15 cellular contexts compared by ENCODE assay signal in genomic region chr5:135174315-135175096, GRCh38.
DNase-seq lines count a peak whose midpoint lies in the region; ATAC-seq and TF ChIP-seq lines count a peak whose summit lies in the region.
"Had no signal": no experiment of that assay in that cellular context is flagged by ENCODE, and none has a peak within 500 bp of the region (broad histone marks: within the 10 kb centered on the region; RNA-seq: fewer than 3 reads in every experiment).

No MANE protein-coding gene starts in this region.

- H3K9ac ChIP-seq in DND-41 (ENCODE audit: low read depth, low read length) (no peak overlapping the region), mesenchymal stem cell (ENCODE audit: low read length) (no peak overlapping the region)

- no peak overlapping the region for H4K91ac ChIP-seq in mesenchymal stem cell (ENCODE audit: low read length)

- no peaks in the 10 kb centered on the region for H3K79me2 ChIP-seq in DND-41 (ENCODE audit: insufficient read depth, low read length)

- no peak overlapping the region for H3K4me3 ChIP-seq in DND-41 (ENCODE audit: low read depth in 1 of 2, low read length in 2 of 2)
- H3K4me3 ChIP-seq in WI38 (ENCODE audit: low read depth, low read length), result no peak overlapping the region
- no peak overlapping the region for H3K4me3 ChIP-seq in mesenchymal stem cell (ENCODE audit: insufficient read depth in 1 of 2, low read depth in 1 of 2, low read length in 2 of 2)
- H3K4me3 ChIP-seq: colonic mucosa had no signal

- intact Hi-C loops in CD4-positive, alpha-beta T cell (cut with DNase I, micrococcal nuclease), result no loop called here

- H2AFZ ChIP-seq in DND-41 (ENCODE audit: low read depth, low read length) (no peak overlapping the region), mesenchymal stem cell (ENCODE audit: low read depth, low read length) (no peak overlapping the region)

- POLR2A ChIA-PET in CD4-positive, alpha-beta T cell (lab: Charles Lee), result interaction anchor here (0.5 kb wide), 1 partner anchor 854 kb away, joined by 4 read pairs; no protein-coding TSS in a partner anchor

- no peak overlapping the region for H3K14ac ChIP-seq in mesenchymal stem cell (ENCODE audit: low read length in 2 of 2)

- no peak overlapping the region for H3K4me3 Mint-ChIP-seq in CD4-positive, alpha-beta T cell

- no peak overlapping the region for H2AK5ac ChIP-seq in mesenchymal stem cell (ENCODE audit: low read length, severe bottlenecking)

- no peaks in the 10 kb centered on the region for H3K9me3 ChIP-seq in DND-41 (ENCODE audit: insufficient read depth, low read length, severe bottlenecking)
- H3K9me3 ChIP-seq in mesenchymal stem cell (ENCODE audit: control insufficient read depth, low read length), result no peaks in the 10 kb centered on the region
- no peaks in the 10 kb centered on the region for H3K9me3 ChIP-seq in CD4-positive, alpha-beta T cell (ENCODE audit: control insufficient read depth, low read length)
- H3K9me3 ChIP-seq: colonic mucosa had no signal

- no peak overlapping the region for H3K4me2 ChIP-seq in DND-41 (ENCODE audit: insufficient read depth, low read length)
- no peak overlapping the region for H3K4me2 ChIP-seq in mesenchymal stem cell (ENCODE audit: low read length, poor library complexity, severe bottlenecking)

- TF ChIP-seq CTCF in DND-41 (IDR thresholded peaks at IDR 0.05; ENCODE audit: borderline replicate concordance, extremely low read depth, low read length, poor library complexity, severe bottlenecking), result peak; percentile 35
- peak; percentile 41; the same call in 1 of the 2 replicates for TF ChIP-seq CTCF in WI38 (IDR thresholded peaks at IDR 0.05; ENCODE audit: low read depth, low read length)
- no peak for TF ChIP-seq CTCF in CD4-positive, alpha-beta T cell (IDR thresholded peaks at IDR 0.05)

- no peak overlapping the region for H3K27ac ChIP-seq in DND-41 (ENCODE audit: low read length)
- no peak overlapping the region for H3K27ac ChIP-seq in mesenchymal stem cell (ENCODE audit: low read length, poor library complexity, severe bottlenecking)
- no peak overlapping the region for H3K27ac ChIP-seq in CD4-positive, alpha-beta T cell (ENCODE audit: low read depth, low read length)
- H3K27ac ChIP-seq: colonic mucosa, HL-60 had no signal

- H3K23ac ChIP-seq in mesenchymal stem cell (ENCODE audit: low read length in 2 of 2), result no peak overlapping the region

- DNase-seq in DND-41 (no peak), HT1080 (ENCODE audit: low read depth) (peak; percentile 44), mesenchymal stem cell (peak; percentile 31)
- no peak for DNase-seq in CD4-positive, alpha-beta T cell
- DNase-seq: colonic mucosa, foreskin melanocyte, kidney glomerular epithelial cell, NCI-H1105 treated with DMSO at 0.1 percent for 48 hours, NCI-H524 treated with DMSO at 0.1 percent for 48 hours, Right ventricle myocardium superior had no signal

- H3K4me1 ChIP-seq in DND-41 (ENCODE audit: insufficient read depth, low read length) (no peaks in the 10 kb centered on the region), mesenchymal stem cell (ENCODE audit: control insufficient read depth, insufficient read depth, low read depth, low read length) (no peaks in the 10 kb centered on the region)
- H3K4me1 ChIP-seq: colonic mucosa had no signal

- H3K36me3 ChIP-seq in DND-41 (ENCODE audit: insufficient read depth, low read length) (no peaks in the 10 kb centered on the region), mesenchymal stem cell (ENCODE audit: control insufficient read depth in 1 of 2, insufficient read depth in 2 of 2, low read depth in 1 of 2, low read length in 2 of 2) (no peaks in the 10 kb centered on the region)
- H3K36me3 ChIP-seq: colonic mucosa had no signal

- CTCF ChIA-PET in CD4-positive, alpha-beta T cell (lab: Charles Lee), result no interaction called here

- H2BK15ac ChIP-seq in mesenchymal stem cell (ENCODE audit: low read depth, poor library complexity, severe bottlenecking), result no peak overlapping the region

- H4K20me1 ChIP-seq in DND-41 (ENCODE audit: insufficient read depth, low read length), result no peaks in the 10 kb centered on the region; the same call in 1 of the 2 replicates

- H3K4ac ChIP-seq in mesenchymal stem cell (ENCODE audit: low read depth in 1 of 2, low read length in 2 of 2), result no peak overlapping the region

- H3K27me3 Mint-ChIP-seq in CD4-positive, alpha-beta T cell, result peaks cover 43% of the 10 kb centered on the region

- no peaks in the 10 kb centered on the region for H3K79me1 ChIP-seq in mesenchymal stem cell (replicated peaks; ENCODE audit: low read length, poor library complexity, severe bottlenecking)

- H2BK5ac ChIP-seq in mesenchymal stem cell (ENCODE audit: low read depth, low read length, poor library complexity, severe bottlenecking), result no peak overlapping the region

- no peaks in the 10 kb centered on the region for H3K4me1 Mint-ChIP-seq in CD4-positive, alpha-beta T cell (ENCODE audit: low read depth)

- H3K27ac Mint-ChIP-seq in CD4-positive, alpha-beta T cell, result no peak overlapping the region

- H2BK120ac ChIP-seq in mesenchymal stem cell (ENCODE audit: low read depth, low read length), result no peak overlapping the region

- WGBS in mesenchymal stem cell, result 61% methylated on average over 7 of the region's 8 CpGs

- H4K8ac ChIP-seq in mesenchymal stem cell (ENCODE audit: low read length), result no peak overlapping the region

- ATAC-seq in DND-41 (ENCODE audit: insufficient read depth, low read depth) (no peak), GM21825 (IDR thresholded peaks at IDR 0.05; ENCODE audit: unreplicated experiment) (no peak), HG02973 (IDR thresholded peaks at IDR 0.05; ENCODE audit: unreplicated experiment) (no peak), HG02610 (IDR thresholded peaks at IDR 0.05; ENCODE audit: unreplicated experiment) (no peak)
- no peak for ATAC-seq in CD4-positive, alpha-beta T cell (ENCODE audit: poor library complexity)

- H3K36me3 Mint-ChIP-seq in CD4-positive, alpha-beta T cell (ENCODE audit: low read depth), result no peaks in the 10 kb centered on the region

- H2BK12ac ChIP-seq in mesenchymal stem cell (ENCODE audit: low read length in 2 of 2), result no peak overlapping the region

- H3K27me3 ChIP-seq in DND-41 (ENCODE audit: insufficient read depth, low read length, poor library complexity) (peaks cover 8% of the 10 kb centered on the region), mesenchymal stem cell (ENCODE audit: control insufficient read depth in 1 of 2, insufficient read depth in 1 of 2, low read length in 2 of 2) (peaks cover 58 to 72% of the 10 kb centered on the region in 2 experiments)
- peaks cover 6% of the 10 kb centered on the region for H3K27me3 ChIP-seq in CD4-positive, alpha-beta T cell (ENCODE audit: control insufficient read depth, insufficient read depth, low read length)
- H3K27me3 ChIP-seq: colonic mucosa had no signal

- no peak overlapping the region for H3K18ac ChIP-seq in mesenchymal stem cell (ENCODE audit: low read depth in 1 of 2, low read length in 2 of 2)

- H3K9me3 Mint-ChIP-seq in CD4-positive, alpha-beta T cell, result no peaks in the 10 kb centered on the region

Comparison
In these comparisons a context has a peak if more than half of its experiments do, and no peak if none do; other contexts are left out.
1. DNase-seq: peak in HT1080 (single experiment) and mesenchymal stem cell (single experiment); none in DND-41 (single experiment) and CD4-positive, alpha-beta T cell (0 of 10).